ENCODE assay signal across 8 cellular contexts in the genomic region with DNA sequence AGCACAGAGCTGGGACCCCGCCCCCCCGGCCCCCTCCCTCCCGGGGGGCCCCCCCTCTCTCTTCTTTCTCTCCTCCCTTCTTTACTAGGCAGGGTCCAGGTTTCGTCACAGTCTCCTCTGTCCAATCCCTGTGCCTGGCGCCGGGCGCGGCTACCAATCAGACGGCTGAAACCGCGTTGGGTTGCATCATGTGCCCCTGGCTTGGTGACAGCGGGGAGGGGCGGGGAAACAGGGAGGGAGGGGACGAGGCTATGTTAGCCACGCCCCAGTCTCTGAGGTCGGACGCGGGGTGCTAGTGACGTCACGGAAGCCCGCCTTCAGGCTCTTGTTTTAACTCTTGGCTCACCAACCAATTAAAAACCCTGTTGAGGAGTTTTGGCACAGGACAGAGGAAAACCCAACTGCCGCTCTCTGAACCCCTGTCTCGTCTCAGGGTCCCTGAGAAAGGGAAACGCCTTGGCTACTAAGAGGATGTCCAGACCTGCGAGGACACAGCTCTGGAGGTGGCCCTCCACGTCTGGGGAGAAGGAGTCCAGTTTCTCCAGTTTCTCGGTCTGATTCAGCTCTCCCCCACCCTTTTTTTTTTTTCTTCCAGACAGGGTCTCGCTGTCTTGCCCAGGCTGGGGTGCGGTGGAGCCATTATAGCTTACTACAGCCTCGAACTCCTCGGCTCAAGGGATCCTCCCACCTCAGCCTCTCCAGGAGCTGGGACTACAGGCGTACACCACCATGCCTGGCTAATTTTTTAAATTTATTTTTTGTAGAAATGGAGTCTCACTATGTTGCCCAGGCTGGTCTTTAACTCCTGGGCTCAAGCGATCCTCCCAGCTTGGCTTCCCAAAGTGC. TPM values are rescaled to one million over a fixed set of nuclear protein-coding genes. Genes with fewer than 3 reads are reported as not detected.
DNase-seq lines count a peak whose midpoint lies in the region; ATAC-seq and TF ChIP-seq lines count a peak whose summit lies in the region.

No MANE protein-coding gene starts in this region.

- H3K27ac Mint-ChIP-seq in activated B cell treated with CpG ODN at 0.5 μM for 24 hours, result peak overlapping the region; percentile 78

- no peaks in the 10 kb centered on the region for H3K9me3 ChIP-seq in skeletal muscle tissue (ENCODE audit: control insufficient read depth in 3 of 3, low read length in 3 of 3)

- in situ Hi-C loops in ACHN (cut with HindIII; ENCODE audit: low pct_ligation_motif_present, low pct_unique_long_range_greater_than_20kb, low sequenced_read_pairs), result no loop called here

- POLR2A ChIA-PET in activated B cell treated with CpG ODN at 0.5 μM for 24 hours (lab: Charles Lee), result interaction anchor here (0.8 to 5.5 kb wide), 9 partner anchors 8 to 147 kb away, joined by 3 to 43 read pairs (median 6); a partner anchor contains a TSS

- H3K4me3 ChIP-seq in cardiac fibroblast (replicated peaks in 1 of 2; ENCODE audit: low read depth in 2 of 2, low read length in 2 of 2) (peak overlapping the region; percentile 61 to 91), skeletal muscle tissue (ENCODE audit: low read length in 3 of 3) (peak overlapping the region; percentile 86 to 94 (median 90))

- DNase-seq in ACHN (peak; percentile 100), NCI-H2227 treated with DMSO at 0.1 percent for 48 hours (lab: John Stamatoyannopoulos, UW) (peak; percentile 98), activated B cell treated with CpG ODN at 0.5 μM for 24 hours (peak; percentile 86), cardiac fibroblast (ENCODE audit: low read depth in 2 of 2) (peak; percentile 100), iPS-NIHi11 (ENCODE audit: low spot score) (peak; percentile 93)

- H3K4me3 Mint-ChIP-seq in activated B cell treated with CpG ODN at 0.5 μM for 24 hours, result peak overlapping the region; percentile 87

- H3K36me3 Mint-ChIP-seq in activated B cell treated with CpG ODN at 0.5 μM for 24 hours (ENCODE audit: low read depth), result no peaks in the 10 kb centered on the region

- peaks cover 11 to 16% (median 15%) of the 10 kb centered on the region in 3 donors for H3K36me3 ChIP-seq in skeletal muscle tissue (ENCODE audit: control insufficient read depth in 3 of 3, insufficient read depth in 3 of 3, low read length in 3 of 3)

- H3K4me1 ChIP-seq in skeletal muscle tissue (ENCODE audit: control insufficient read depth in 3 of 3, insufficient read depth in 3 of 3, low read length in 3 of 3), result peaks cover 53 to 72% (median 56%) of the 10 kb centered on the region in 3 donors

- H3K9ac ChIP-seq in skeletal muscle tissue (ENCODE audit: low read depth in 1 of 3, low read length in 3 of 3), result peak overlapping the region; percentile 85 to 97 (median 91)

- peaks cover 65% of the 10 kb centered on the region for H3K4me1 Mint-ChIP-seq in activated B cell treated with CpG ODN at 0.5 μM for 24 hours

- intact Hi-C loops in activated B cell treated with CpG ODN at 0.5 μM for 24 hours (cut with micrococcal nuclease), result loop anchor here (1.0 to 5.0 kb wide), 4 partner anchors 18 to 758 kb away; a partner anchor contains a TSS

- TF ChIP-seq CTCF in activated B cell treated with CpG ODN at 0.5 μM for 24 hours (IDR thresholded peaks at IDR 0.05) (no peak), cardiac fibroblast (IDR thresholded peaks at IDR 0.05; ENCODE audit: low read depth, low read length) (no peak)

- H3K27me3 Mint-ChIP-seq in activated B cell treated with CpG ODN at 0.5 μM for 24 hours, result peaks cover 12% of the 10 kb centered on the region

- peak overlapping the region; percentile 97 for H3K27ac ChIP-seq in skeletal muscle tissue (ENCODE audit: low read depth, low read length)

- H3K9me3 Mint-ChIP-seq in activated B cell treated with CpG ODN at 0.5 μM for 24 hours, result no peaks in the 10 kb centered on the region

- H3K27me3 ChIP-seq in skeletal muscle tissue (ENCODE audit: control insufficient read depth in 3 of 3, insufficient read depth in 3 of 3, low read length in 3 of 3), result peaks cover 0 to 2% (median 0%) of the 10 kb centered on the region in 3 donors

- ATAC-seq in GM18873 (IDR thresholded peaks at IDR 0.05; ENCODE audit: low FRiP score, unreplicated experiment), result peak; percentile 63
- peak; percentile 60 for ATAC-seq in HG03159 (IDR thresholded peaks at IDR 0.05; ENCODE audit: unreplicated experiment)
- peak; percentile 74 for ATAC-seq in activated B cell treated with CpG ODN at 0.5 μM for 24 hours (ENCODE audit: low read depth)

- CTCF ChIA-PET in activated B cell treated with CpG ODN at 0.5 μM for 24 hours (lab: Charles Lee), result interaction anchor here (1.4 to 4.6 kb wide), 2 partner anchors 68 to 99 kb away, joined by 5 to 53 read pairs; a partner anchor contains a TSS

RNA-seq across cellular contexts. Expression of a gene that starts 0.4 kb away (rescaled TPM):
- total RNA-seq in activated B cell treated with CpG ODN at 0.5 μM for 24 hours, result 0.80 and 1.4 TPM in 2 replicates
- total RNA-seq in skeletal muscle tissue, result 20.4 TPM

RNA-seq across cellular contexts. Expression of a gene that starts 4.4 kb away (rescaled TPM):
- total RNA-seq in activated B cell treated with CpG ODN at 0.5 μM for 24 hours, result 1.2 and 1.4 TPM in 2 replicates
- 0.52 TPM for total RNA-seq in skeletal muscle tissue

RNA-seq across cellular contexts. Expression of a gene that starts 5.1 kb away (rescaled TPM):
- total RNA-seq in activated B cell treated with CpG ODN at 0.5 μM for 24 hours (16.4 and 21.3 TPM in 2 replicates), skeletal muscle tissue (8.9 TPM)

RNA-seq across cellular contexts. Expression of a gene that starts 18.2 kb away (rescaled TPM):
- total RNA-seq in activated B cell treated with CpG ODN at 0.5 μM for 24 hours, result 8.6 and 9.4 TPM in 2 replicates
- total RNA-seq in skeletal muscle tissue, result 1.6 TPM

Comparison
In these comparisons a context has a peak if more than half of its experiments do, and no peak if none do; other contexts are left out.
1. Peak in every context shown above with its lines: DNase-seq, ATAC-seq, H3K4me3 ChIP-seq and H3K27ac ChIP-seq.